In the genomic region with DNA sequence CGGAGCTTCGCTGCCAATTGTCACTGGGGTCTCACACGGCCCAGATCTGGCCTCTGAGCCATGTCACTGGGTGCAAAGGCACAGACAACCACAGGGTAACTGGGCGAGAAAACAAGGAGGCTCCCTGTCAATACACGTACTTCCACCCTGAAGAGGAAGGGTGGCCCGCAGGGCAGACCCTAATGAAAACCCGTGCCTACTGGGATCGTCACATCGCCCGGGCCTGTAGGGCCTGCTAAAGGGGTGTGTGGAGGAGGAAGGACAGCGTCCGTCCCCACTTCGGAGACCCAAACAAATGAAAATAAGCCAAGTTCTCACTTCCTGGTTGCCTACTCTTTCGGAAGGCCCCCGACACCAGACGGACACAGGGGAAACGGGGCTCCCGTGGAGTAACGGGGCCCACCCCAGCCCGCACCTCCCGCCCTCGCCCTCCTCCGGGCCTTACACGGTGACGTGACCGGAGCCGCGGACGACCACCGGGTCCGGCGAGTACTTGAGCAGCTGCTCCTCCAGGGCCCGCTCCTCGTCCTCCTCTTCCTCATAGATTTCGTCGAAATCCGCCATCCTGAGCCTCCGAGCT, we compare ENCODE assay signal across 8 cellular contexts. TPM values are rescaled to one million over a fixed set of nuclear protein-coding genes. Genes with fewer than 3 reads are reported as not detected.
DNase-seq lines count a peak whose midpoint lies in the region; ATAC-seq and TF ChIP-seq lines count a peak whose summit lies in the region.

No MANE protein-coding gene starts in this region.

- peaks cover 45% of the 10 kb centered on the region for H3K4me1 ChIP-seq in testis

- ATAC-seq in GM21737 (IDR thresholded peaks at IDR 0.05; ENCODE audit: unreplicated experiment) = peak; percentile 19
- ATAC-seq in esophagus mucosa = peak; percentile 18
- ATAC-seq in naive thymus-derived CD8-positive, alpha-beta T cell = peak; percentile 29 to 34

- TF ChIP-seq POLR2A in GM10847 (IDR thresholded peaks at IDR 0.05; ENCODE audit: extremely low read depth, insufficient read length) (peak; percentile 14), testis (IDR thresholded peaks at IDR 0.05) (no peak)

- H3K27me3 Mint-ChIP-seq in naive thymus-derived CD8-positive, alpha-beta T cell = no peaks in the 10 kb centered on the region

- H3K4me3 Mint-ChIP-seq in naive thymus-derived CD8-positive, alpha-beta T cell = peak overlapping the region; percentile 92 to 98 (median 96)

- H3K36me3 Mint-ChIP-seq in naive thymus-derived CD8-positive, alpha-beta T cell = peaks cover 0 to 7% (median 2%) of the 10 kb centered on the region in 3 donors

- POLR2A ChIA-PET in naive thymus-derived CD8-positive, alpha-beta T cell (lab: Charles Lee) = interaction anchor here (0.5 to 2.9 kb wide), 7 partner anchors 8 to 1352 kb away, joined by 3 to 8 read pairs (median 3); partner anchors contain the start of gene GSX2

- no peaks in the 10 kb centered on the region for H3K36me3 ChIP-seq in testis (ENCODE audit: low read depth, missing control alignments)

- no peaks in the 10 kb centered on the region for H3K9me3 ChIP-seq in testis

- intact Hi-C loops in testis (cut with DNase I; ENCODE audit: low total_unique reads) = no loop called here

- H3K27ac ChIP-seq in testis = peak overlapping the region; percentile 96 to 100

- no peaks in the 10 kb centered on the region for H3K9me3 Mint-ChIP-seq in naive thymus-derived CD8-positive, alpha-beta T cell

- peak overlapping the region; percentile 96 to 99 (median 98) for H3K27ac Mint-ChIP-seq in naive thymus-derived CD8-positive, alpha-beta T cell

- peak overlapping the region; percentile 64 for H3K4me3 ChIP-seq in LNCaP clone FGC (ENCODE audit: low read depth, low read length)
- H3K4me3 ChIP-seq in testis = peak overlapping the region; percentile 80 to 98

- no peaks in the 10 kb centered on the region for H3K27me3 ChIP-seq in testis

- no peak for TF ChIP-seq CTCF in LNCaP clone FGC (IDR thresholded peaks at IDR 0.05; ENCODE audit: control insufficient read depth, extremely low read depth, insufficient read depth)
- TF ChIP-seq CTCF in testis (IDR thresholded peaks at IDR 0.05) = no peak

- peaks cover 24 to 55% (median 48%) of the 10 kb centered on the region in 4 donors for H3K4me1 Mint-ChIP-seq in naive thymus-derived CD8-positive, alpha-beta T cell

- DNase-seq in LNCaP clone FGC (ENCODE audit: low read depth) (no peak), activated T-cell treated with anti-CD3 and anti-CD28 coated beads for 4 hours (peak; percentile 10), testis (peak; percentile 49), NCI-H187 treated with DMSO at 0.1 percent for 48 hours (lab: John Stamatoyannopoulos, UW) (no peak)
- peak in 7 of 10 donors; percentile 17 to 72 (median 37) for DNase-seq in naive thymus-derived CD8-positive, alpha-beta T cell

- 0 to 1% methylated on average over 12 to 21 of the region's 38 CpGs for WGBS in testis, 2 donors

RNA-seq across cellular contexts. Expression of gene CHIC2, which starts 0.6 kb away (rescaled TPM):
- total RNA-seq in esophagus mucosa (29.7 TPM), testis (100 to 1,000 TPM; 113 to 129 TPM)
- total RNA-seq in naive thymus-derived CD8-positive, alpha-beta T cell = 10 to 100 TPM; 49.4 to 49.5 TPM
- polyA plus RNA-seq in naive thymus-derived CD8-positive, alpha-beta T cell = 10 to 100 TPM; 51.7 to 70.5 (median 53.7) TPM
- polyA plus RNA-seq in testis (ENCODE audit: insufficient read depth, low read depth, low replicate concordance) = 83.4 TPM

RNA-seq across cellular contexts. Expression of gene GSX2, which starts 36.1 kb away (rescaled TPM):
- total RNA-seq in esophagus mucosa (not detected), testis (1 to 10 TPM; 1.8 to 2.0 TPM)
- not detected for total RNA-seq in naive thymus-derived CD8-positive, alpha-beta T cell
- polyA plus RNA-seq in naive thymus-derived CD8-positive, alpha-beta T cell = not detected
- polyA plus RNA-seq in testis (ENCODE audit: insufficient read depth, low read depth, low replicate concordance) = 1.1 TPM

Comparison
In these comparisons a context has a peak if more than half of its experiments do, and no peak if none do; other contexts are left out.
1. DNase-seq: peak in activated T-cell treated with anti-CD3 and anti-CD28 coated beads for 4 hours (single experiment), naive thymus-derived CD8-positive, alpha-beta T cell (7 of 10) and testis (single experiment); none in LNCaP clone FGC (single experiment) and NCI-H187 treated with DMSO at 0.1 percent for 48 hours (single experiment).
2. Peak in every context shown above with its lines, with median percentiles within 50 percentile points of each other: ATAC-seq.